ENCODE assay signal across 8 cellular contexts in the genomic region with DNA sequence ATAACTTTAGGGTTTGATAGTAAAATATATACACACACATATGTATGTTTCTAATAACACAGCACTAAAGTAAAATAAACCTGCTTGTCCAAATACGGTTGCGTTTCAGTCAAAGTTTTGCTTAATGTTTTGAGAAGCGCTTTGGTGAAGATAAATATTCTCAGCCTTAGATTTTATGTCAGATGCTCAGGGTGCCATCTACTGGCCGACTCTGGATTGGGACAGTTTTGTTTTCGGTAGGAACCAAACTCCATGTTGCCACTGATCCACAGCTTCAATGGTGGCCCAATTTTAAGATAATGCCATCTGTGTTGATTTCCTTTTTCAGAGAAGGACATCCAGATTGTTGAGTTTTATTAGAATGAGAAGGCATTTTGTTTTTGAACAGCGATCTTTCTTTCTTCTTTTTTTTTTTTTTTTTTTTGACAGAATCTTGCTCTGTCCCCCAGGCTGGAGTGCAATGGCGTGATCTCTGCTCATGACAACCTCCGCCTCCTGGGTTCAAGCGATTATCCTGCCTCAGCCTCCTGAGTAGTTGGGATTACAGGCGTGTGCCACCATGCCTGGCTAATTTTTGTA. TPM values are rescaled to one million over a fixed set of nuclear protein-coding genes. Genes with fewer than 3 reads are reported as not detected.
DNase-seq lines count a peak whose midpoint lies in the region; ATAC-seq and TF ChIP-seq lines count a peak whose summit lies in the region.

No MANE protein-coding gene starts in this region.

- peak overlapping the region; percentile 55 for H3K27ac Mint-ChIP-seq in neural progenitor cell

- H3K36me3 Mint-ChIP-seq in neural progenitor cell, result no peaks in the 10 kb centered on the region

- ATAC-seq in GM18498 (IDR thresholded peaks at IDR 0.05; ENCODE audit: unreplicated experiment) (peak; percentile 75), HG03175 (IDR thresholded peaks at IDR 0.05; ENCODE audit: unreplicated experiment) (peak; percentile 81)

- POLR2A ChIA-PET in AG04450 (lab: Yijun Ruan, JAX), result no interaction called here

- DNase-seq in AG04450 (ENCODE audit: low read depth, low spot score), result peak; percentile 67
- DNase-seq in NCI-H526 treated with DMSO at 0.1 percent for 48 hours (lab: John Stamatoyannopoulos, UW), result peak; percentile 17
- peak; percentile 56 for DNase-seq in activated CD8-positive, alpha-beta memory T cell treated with anti-CD3 and anti-CD28 coated beads, Interleukin-2, amount 50 U/mL, for 48 hours
- peak; percentile 93 for DNase-seq in fibroblast of peridontal ligament (ENCODE audit: extremely low read depth)
- DNase-seq in neural progenitor cell (ENCODE audit: low spot score), result peak; percentile 62
- DNase-seq in ureter (ENCODE audit: low spot score), result peak; percentile 62

- H3F3A ChIP-seq in neural progenitor cell (ENCODE audit: low read depth), result no peaks in the 10 kb centered on the region

- no peaks in the 10 kb centered on the region for H3K27me3 ChIP-seq in AG04450 (ENCODE audit: control insufficient read depth, insufficient read depth, low read length)
- H3K27me3 ChIP-seq in neural progenitor cell, result no peaks in the 10 kb centered on the region

- no peaks in the 10 kb centered on the region for H4K20me1 ChIP-seq in neural progenitor cell (ENCODE audit: low read depth)

- no peak overlapping the region for H3K4me3 Mint-ChIP-seq in neural progenitor cell

- H3K27me3 Mint-ChIP-seq in neural progenitor cell (ENCODE audit: insufficient read depth, low read depth), result peaks cover 2% of the 10 kb centered on the region

- no peak overlapping the region for H3K4me2 ChIP-seq in neural progenitor cell

- no peaks in the 10 kb centered on the region for H3K79me2 ChIP-seq in neural progenitor cell (ENCODE audit: low read depth)

- no peaks in the 10 kb centered on the region for H3K36me3 ChIP-seq in neural progenitor cell

- H3K27ac ChIP-seq in AG04450 (ENCODE audit: low read depth, low read length), result no peak overlapping the region
- no peak overlapping the region for H3K27ac ChIP-seq in neural progenitor cell

- peaks cover 5% of the 10 kb centered on the region for H3K9me3 Mint-ChIP-seq in neural progenitor cell

- no peaks in the 10 kb centered on the region for H3K9me3 ChIP-seq in AG04450 (ENCODE audit: control insufficient read depth, insufficient read depth, low read length)
- H3K9me3 ChIP-seq in neural progenitor cell (ENCODE audit: low read depth), result no peaks in the 10 kb centered on the region

- H3K9ac ChIP-seq in neural progenitor cell, result no peak overlapping the region

- peaks cover 5% of the 10 kb centered on the region for H3K4me1 ChIP-seq in neural progenitor cell

- TF ChIP-seq CTCF in AG04450 (IDR thresholded peaks at IDR 0.05; ENCODE audit: low read depth, low read length) (peak; percentile 85), neural progenitor cell (IDR thresholded peaks at IDR 0.05) (peak; percentile 82)

- CTCF ChIA-PET in AG04450 (lab: Charles Lee), result interaction anchor here (0.7 to 4.1 kb wide), 15 partner anchors 10 to 799 kb away, joined by 3 to 19 read pairs (median 5); no protein-coding TSS in a partner anchor

- no peak overlapping the region for H2AFZ ChIP-seq in neural progenitor cell (replicated peaks)

- H3K4me1 Mint-ChIP-seq in neural progenitor cell, result peaks cover under 1% of the 10 kb centered on the region

- H3K4me3 ChIP-seq in AG04450 (ENCODE audit: low read depth, low read length), result no peak overlapping the region
- no peak overlapping the region for H3K4me3 ChIP-seq in neural progenitor cell

RNA-seq across cellular contexts. Expression of a gene that starts 43.1 kb away (rescaled TPM):
- 18.6 and 25.7 TPM in 2 replicates for polyA plus RNA-seq in AG04450 (2011; rRNA removed)
- polyA minus RNA-seq in AG04450 (2011; rRNA and poly(A)+ RNA removed), result 3.3 and 3.4 TPM in 2 replicates
- total RNA-seq in neural progenitor cell (ENCODE audit: low replicate concordance) (6.0 and 19.9 TPM in 2 replicates), ureter (27.6 TPM)

Comparison
In these comparisons a context has a peak if more than half of its experiments do, and no peak if none do; other contexts are left out.
1. DNase-seq: peak in every context shown above with its lines; median percentile 93 in fibroblast of peridontal ligament; 67 in AG04450; 62 in neural progenitor cell; 62 in ureter; 56 in activated CD8-positive, alpha-beta memory T cell treated with anti-CD3 and anti-CD28 coated beads, Interleukin-2, amount 50 U/mL, for 48 hours; 17 in NCI-H526 treated with DMSO at 0.1 percent for 48 hours.